1 cellular context compared by ENCODE assay signal in the genomic region with DNA sequence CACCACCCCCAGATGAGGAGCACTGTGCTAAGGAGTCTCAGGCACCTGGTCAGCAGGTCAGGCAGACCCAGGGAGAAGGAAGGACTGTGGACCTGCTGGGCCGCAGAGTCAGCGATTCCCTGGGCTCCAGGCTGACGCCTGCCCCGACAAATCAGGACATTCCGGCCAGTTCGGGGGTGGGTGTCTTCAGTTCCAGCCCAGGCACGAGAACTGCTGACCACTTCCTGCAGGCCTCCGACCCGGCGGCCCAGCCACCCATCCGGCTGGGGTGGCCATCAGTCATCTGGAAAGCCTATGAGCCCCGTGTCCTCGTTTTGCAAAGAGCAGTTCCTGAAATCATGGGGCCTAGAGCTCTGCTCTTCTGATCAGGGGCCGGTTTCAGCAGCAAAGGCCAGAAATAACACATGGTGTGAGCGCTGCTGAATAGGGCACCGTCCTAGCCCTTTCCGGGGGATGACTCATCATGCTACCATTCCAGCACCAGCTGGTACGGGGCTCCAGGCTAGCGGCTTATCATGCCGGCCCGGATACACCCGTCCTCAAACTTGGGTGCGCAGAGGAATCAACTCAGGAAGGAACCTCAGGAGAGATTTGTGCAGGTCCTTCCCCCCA.
TF ChIP-seq lines count a peak whose summit lies in the region.

No MANE protein-coding gene starts in this region.

TF ChIP-seq in K562, 482 proteins besides CTCF, POLR2A, EP300 and RAD21 (continued from another document and continues in another):
- TF ChIP-seq, protein P1, sequence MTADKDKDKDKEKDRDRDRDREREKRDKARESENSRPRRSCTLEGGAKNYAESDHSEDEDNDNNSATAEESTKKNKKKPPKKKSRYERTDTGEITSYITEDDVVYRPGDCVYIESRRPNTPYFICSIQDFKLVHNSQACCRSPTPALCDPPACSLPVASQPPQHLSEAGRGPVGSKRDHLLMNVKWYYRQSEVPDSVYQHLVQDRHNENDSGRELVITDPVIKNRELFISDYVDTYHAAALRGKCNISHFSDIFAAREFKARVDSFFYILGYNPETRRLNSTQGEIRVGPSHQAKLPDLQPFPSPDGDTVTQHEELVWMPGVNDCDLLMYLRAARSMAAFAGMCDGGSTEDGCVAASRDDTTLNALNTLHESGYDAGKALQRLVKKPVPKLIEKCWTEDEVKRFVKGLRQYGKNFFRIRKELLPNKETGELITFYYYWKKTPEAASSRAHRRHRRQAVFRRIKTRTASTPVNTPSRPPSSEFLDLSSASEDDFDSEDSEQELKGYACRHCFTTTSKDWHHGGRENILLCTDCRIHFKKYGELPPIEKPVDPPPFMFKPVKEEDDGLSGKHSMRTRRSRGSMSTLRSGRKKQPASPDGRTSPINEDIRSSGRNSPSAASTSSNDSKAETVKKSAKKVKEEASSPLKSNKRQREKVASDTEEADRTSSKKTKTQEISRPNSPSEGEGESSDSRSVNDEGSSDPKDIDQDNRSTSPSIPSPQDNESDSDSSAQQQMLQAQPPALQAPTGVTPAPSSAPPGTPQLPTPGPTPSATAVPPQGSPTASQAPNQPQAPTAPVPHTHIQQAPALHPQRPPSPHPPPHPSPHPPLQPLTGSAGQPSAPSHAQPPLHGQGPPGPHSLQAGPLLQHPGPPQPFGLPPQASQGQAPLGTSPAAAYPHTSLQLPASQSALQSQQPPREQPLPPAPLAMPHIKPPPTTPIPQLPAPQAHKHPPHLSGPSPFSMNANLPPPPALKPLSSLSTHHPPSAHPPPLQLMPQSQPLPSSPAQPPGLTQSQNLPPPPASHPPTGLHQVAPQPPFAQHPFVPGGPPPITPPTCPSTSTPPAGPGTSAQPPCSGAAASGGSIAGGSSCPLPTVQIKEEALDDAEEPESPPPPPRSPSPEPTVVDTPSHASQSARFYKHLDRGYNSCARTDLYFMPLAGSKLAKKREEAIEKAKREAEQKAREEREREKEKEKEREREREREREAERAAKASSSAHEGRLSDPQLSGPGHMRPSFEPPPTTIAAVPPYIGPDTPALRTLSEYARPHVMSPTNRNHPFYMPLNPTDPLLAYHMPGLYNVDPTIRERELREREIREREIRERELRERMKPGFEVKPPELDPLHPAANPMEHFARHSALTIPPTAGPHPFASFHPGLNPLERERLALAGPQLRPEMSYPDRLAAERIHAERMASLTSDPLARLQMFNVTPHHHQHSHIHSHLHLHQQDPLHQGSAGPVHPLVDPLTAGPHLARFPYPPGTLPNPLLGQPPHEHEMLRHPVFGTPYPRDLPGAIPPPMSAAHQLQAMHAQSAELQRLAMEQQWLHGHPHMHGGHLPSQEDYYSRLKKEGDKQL (CRISPR knock-in tag; IDR thresholded peaks at IDR 0.05; ENCODE audit: borderline replicate concordance): no peak
- TF ChIP-seq TGIF2 (CRISPR knock-in tag; IDR thresholded peaks at IDR 0.05) (no peak), SAFB (IDR thresholded peaks at IDR 0.05; ENCODE audit: borderline replicate concordance, low read depth, low read length) (no peak), ZC3H11A (IDR thresholded peaks at IDR 0.05; ENCODE audit: low read depth, low read length) (no peak), ZFP36 (IDR thresholded peaks at IDR 0.05; ENCODE audit: low read depth, low read length, partially characterized antibody) (peak; percentile 3), CBX3 (IDR thresholded peaks at IDR 0.05; ENCODE audit: borderline replicate concordance in 1 of 2, low read length in 2 of 2) (no peak), SMARCB1 (IDR thresholded peaks at IDR 0.05; ENCODE audit: insufficient read length, low read depth) (no peak), SMARCA4 (IDR thresholded peaks at IDR 0.05) (peak; percentile 62; the same call in 1 of the 2 replicates), SREBF1 (IDR thresholded peaks at IDR 0.05; ENCODE audit: borderline replicate concordance, low read depth, low read length) (no peak), ZNF589 (CRISPR knock-in tag; IDR thresholded peaks at IDR 0.05; ENCODE audit: low read depth) (peak; percentile 93), ZNF143 (CRISPR knock-in tag; IDR thresholded peaks at IDR 0.05) (no peak), NBN (IDR thresholded peaks at IDR 0.05; ENCODE audit: low read depth) (no peak), RCOR1 (IDR thresholded peaks at IDR 0.05; ENCODE audit: borderline replicate concordance in 1 of 2, low read depth in 2 of 2, low read length in 2 of 2) (peak in 1 of 2 experiments; percentile 44; a peak in 1 of 4 replicates), ZSCAN32 (CRISPR knock-in tag; IDR thresholded peaks at IDR 0.05) (no peak), ZNF436 (CRISPR knock-in tag; IDR thresholded peaks at IDR 0.05) (no peak), ETV1 (tag; conservative IDR thresholded peaks at IDR 0.05; ENCODE audit: low read depth) (peak; percentile 97), ZNF384 (IDR thresholded peaks at IDR 0.05; ENCODE audit: low read depth, low read length) (no peak), NR2C2 (CRISPR knock-in tag; IDR thresholded peaks at IDR 0.05) (no peak), NR2C2 (tag; IDR thresholded peaks at IDR 0.05) (peak; percentile 53; the same call in 1 of the 2 replicates), PHB (CRISPR knock-in tag; IDR thresholded peaks at IDR 0.05) (no peak), ZNF316 (IDR thresholded peaks at IDR 0.05) (0 out of 2 replicates have a peak, but pooled peaks have one; percentile 20), MAFG (tag; conservative IDR thresholded peaks at IDR 0.05) (peak; percentile 58), POLR3G (IDR thresholded peaks at IDR 0.05; ENCODE audit: extremely low read depth, insufficient read length, insufficient replicate concordance) (no peak), MEF2D (tag; conservative IDR thresholded peaks at IDR 0.05; ENCODE audit: low read depth) (no peak), ZNF79 (CRISPR knock-in tag; IDR thresholded peaks at IDR 0.05; ENCODE audit: low read depth) (no peak), TEAD4 (IDR thresholded peaks at IDR 0.05; ENCODE audit: low read length) (peak; percentile 35; the same call in 1 of the 2 replicates), TEAD4 (CRISPR knock-in tag; IDR thresholded peaks at IDR 0.05; ENCODE audit: borderline replicate concordance) (no peak), JUN (IDR thresholded peaks at IDR 0.05; ENCODE audit: borderline replicate concordance, low read depth, low read length) (peak; percentile 77), JUN (CRISPR knock-in tag; IDR thresholded peaks at IDR 0.05; ENCODE audit: borderline replicate concordance) (no peak), FOXM1 (IDR thresholded peaks at IDR 0.05; ENCODE audit: low read depth) (no peak), FOXM1 (CRISPR knock-in tag; IDR thresholded peaks at IDR 0.05; ENCODE audit: low read depth) (no peak)
- TF ChIP-seq, protein P2, sequence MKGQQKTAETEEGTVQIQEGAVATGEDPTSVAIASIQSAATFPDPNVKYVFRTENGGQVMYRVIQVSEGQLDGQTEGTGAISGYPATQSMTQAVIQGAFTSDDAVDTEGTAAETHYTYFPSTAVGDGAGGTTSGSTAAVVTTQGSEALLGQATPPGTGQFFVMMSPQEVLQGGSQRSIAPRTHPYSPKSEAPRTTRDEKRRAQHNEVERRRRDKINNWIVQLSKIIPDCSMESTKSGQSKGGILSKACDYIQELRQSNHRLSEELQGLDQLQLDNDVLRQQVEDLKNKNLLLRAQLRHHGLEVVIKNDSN (CRISPR knock-in tag; IDR thresholded peaks at IDR 0.05): no peak
- TF ChIP-seq, protein P3, sequence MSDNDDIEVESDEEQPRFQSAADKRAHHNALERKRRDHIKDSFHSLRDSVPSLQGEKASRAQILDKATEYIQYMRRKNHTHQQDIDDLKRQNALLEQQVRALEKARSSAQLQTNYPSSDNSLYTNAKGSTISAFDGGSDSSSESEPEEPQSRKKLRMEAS (CRISPR knock-in tag; IDR thresholded peaks at IDR 0.05): peak; percentile 50
- TF ChIP-seq, protein P4, sequence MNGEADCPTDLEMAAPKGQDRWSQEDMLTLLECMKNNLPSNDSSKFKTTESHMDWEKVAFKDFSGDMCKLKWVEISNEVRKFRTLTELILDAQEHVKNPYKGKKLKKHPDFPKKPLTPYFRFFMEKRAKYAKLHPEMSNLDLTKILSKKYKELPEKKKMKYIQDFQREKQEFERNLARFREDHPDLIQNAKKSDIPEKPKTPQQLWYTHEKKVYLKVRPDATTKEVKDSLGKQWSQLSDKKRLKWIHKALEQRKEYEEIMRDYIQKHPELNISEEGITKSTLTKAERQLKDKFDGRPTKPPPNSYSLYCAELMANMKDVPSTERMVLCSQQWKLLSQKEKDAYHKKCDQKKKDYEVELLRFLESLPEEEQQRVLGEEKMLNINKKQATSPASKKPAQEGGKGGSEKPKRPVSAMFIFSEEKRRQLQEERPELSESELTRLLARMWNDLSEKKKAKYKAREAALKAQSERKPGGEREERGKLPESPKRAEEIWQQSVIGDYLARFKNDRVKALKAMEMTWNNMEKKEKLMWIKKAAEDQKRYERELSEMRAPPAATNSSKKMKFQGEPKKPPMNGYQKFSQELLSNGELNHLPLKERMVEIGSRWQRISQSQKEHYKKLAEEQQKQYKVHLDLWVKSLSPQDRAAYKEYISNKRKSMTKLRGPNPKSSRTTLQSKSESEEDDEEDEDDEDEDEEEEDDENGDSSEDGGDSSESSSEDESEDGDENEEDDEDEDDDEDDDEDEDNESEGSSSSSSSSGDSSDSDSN (IDR thresholded peaks at IDR 0.05; ENCODE audit: borderline replicate concordance in 1 of 2, low read depth in 2 of 2, low read length in 2 of 2): peak in 1 of 2 experiments; percentile 69; a peak in 1 of 4 replicates
- TF ChIP-seq, protein P5, sequence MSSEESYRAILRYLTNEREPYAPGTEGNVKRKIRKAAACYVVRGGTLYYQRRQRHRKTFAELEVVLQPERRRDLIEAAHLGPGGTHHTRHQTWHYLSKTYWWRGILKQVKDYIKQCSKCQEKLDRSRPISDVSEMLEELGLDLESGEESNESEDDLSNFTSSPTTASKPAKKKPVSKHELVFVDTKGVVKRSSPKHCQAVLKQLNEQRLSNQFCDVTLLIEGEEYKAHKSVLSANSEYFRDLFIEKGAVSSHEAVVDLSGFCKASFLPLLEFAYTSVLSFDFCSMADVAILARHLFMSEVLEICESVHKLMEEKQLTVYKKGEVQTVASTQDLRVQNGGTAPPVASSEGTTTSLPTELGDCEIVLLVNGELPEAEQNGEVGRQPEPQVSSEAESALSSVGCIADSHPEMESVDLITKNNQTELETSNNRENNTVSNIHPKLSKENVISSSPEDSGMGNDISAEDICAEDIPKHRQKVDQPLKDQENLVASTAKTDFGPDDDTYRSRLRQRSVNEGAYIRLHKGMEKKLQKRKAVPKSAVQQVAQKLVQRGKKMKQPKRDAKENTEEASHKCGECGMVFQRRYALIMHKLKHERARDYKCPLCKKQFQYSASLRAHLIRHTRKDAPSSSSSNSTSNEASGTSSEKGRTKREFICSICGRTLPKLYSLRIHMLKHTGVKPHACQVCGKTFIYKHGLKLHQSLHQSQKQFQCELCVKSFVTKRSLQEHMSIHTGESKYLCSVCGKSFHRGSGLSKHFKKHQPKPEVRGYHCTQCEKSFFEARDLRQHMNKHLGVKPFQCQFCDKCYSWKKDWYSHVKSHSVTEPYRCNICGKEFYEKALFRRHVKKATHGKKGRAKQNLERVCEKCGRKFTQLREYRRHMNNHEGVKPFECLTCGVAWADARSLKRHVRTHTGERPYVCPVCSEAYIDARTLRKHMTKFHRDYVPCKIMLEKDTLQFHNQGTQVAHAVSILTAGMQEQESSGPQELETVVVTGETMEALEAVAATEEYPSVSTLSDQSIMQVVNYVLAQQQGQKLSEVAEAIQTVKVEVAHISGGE (CRISPR knock-in tag; IDR thresholded peaks at IDR 0.05): peak in 1 of 3 experiments; percentile 74; a peak in 2 of 6 replicates
- TF ChIP-seq, protein P6, sequence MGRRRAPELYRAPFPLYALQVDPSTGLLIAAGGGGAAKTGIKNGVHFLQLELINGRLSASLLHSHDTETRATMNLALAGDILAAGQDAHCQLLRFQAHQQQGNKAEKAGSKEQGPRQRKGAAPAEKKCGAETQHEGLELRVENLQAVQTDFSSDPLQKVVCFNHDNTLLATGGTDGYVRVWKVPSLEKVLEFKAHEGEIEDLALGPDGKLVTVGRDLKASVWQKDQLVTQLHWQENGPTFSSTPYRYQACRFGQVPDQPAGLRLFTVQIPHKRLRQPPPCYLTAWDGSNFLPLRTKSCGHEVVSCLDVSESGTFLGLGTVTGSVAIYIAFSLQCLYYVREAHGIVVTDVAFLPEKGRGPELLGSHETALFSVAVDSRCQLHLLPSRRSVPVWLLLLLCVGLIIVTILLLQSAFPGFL (CRISPR knock-in tag; IDR thresholded peaks at IDR 0.05): no peak
- TF ChIP-seq, protein P7, sequence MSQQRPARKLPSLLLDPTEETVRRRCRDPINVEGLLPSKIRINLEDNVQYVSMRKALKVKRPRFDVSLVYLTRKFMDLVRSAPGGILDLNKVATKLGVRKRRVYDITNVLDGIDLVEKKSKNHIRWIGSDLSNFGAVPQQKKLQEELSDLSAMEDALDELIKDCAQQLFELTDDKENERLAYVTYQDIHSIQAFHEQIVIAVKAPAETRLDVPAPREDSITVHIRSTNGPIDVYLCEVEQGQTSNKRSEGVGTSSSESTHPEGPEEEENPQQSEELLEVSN (IDR thresholded peaks at IDR 0.05; ENCODE audit: borderline replicate concordance in 1 of 2, extremely low read depth in 1 of 2, insufficient read depth in 1 of 2, insufficient read length in 1 of 2, low read depth in 1 of 2, low read length in 1 of 2, poor library complexity in 1 of 2, severe bottlenecking in 1 of 2): no peak
- TF ChIP-seq, protein P8, sequence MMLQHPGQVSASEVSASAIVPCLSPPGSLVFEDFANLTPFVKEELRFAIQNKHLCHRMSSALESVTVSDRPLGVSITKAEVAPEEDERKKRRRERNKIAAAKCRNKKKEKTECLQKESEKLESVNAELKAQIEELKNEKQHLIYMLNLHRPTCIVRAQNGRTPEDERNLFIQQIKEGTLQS (IDR thresholded peaks at IDR 0.05): peak; percentile 97
- TF ChIP-seq, protein P8 (CRISPR knock-in tag; conservative IDR thresholded peaks at IDR 0.05): peak; percentile 63; the same call in 1 of the 2 replicates
- TF ChIP-seq, protein P9, sequence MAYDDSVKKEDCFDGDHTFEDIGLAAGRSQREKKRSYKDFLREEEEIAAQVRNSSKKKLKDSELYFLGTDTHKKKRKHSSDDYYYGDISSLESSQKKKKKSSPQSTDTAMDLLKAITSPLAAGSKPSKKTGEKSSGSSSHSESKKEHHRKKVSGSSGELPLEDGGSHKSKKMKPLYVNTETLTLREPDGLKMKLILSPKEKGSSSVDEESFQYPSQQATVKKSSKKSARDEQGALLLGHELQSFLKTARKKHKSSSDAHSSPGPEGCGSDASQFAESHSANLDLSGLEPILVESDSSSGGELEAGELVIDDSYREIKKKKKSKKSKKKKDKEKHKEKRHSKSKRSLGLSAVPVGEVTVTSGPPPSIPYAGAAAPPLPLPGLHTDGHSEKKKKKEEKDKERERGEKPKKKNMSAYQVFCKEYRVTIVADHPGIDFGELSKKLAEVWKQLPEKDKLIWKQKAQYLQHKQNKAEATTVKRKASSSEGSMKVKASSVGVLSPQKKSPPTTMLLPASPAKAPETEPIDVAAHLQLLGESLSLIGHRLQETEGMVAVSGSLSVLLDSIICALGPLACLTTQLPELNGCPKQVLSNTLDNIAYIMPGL (CRISPR knock-in tag; IDR thresholded peaks at IDR 0.05): no peak
